ENCODE assay signal across 9 cellular contexts in the genomic region with DNA sequence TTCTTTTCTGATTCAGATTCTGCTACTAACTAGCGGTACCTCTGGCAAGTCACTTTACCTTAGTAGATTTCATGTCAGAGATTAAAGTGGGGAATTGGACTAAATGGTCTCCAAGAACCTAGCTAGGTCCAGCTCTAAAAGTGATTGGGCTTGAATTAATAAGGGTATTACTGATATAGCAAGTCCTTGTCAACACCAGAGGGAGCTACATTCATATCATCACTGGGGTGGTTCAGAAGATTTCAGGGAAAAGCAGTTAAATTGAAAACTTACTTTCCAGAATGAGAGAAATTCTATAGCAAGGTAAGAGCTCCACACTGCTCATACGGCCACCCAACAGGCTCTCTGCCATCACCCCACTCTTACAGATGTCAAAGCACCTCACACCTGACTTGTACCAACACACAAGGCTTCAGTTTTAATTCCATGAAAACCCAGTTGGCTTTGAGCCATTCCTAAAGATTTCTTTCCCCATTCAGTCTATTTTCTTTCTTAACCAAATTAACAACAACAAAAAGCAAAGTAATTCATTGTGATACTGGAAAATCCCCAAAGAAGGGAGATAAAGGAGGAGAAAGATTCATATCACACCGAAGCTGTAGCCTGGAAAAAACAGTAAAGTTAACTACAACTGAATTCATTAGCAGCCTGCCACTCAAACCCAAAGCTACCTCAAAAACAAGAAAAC. TPM values are rescaled to one million over a fixed set of nuclear protein-coding genes. Genes with fewer than 3 reads are reported as not detected.
DNase-seq lines count a peak whose midpoint lies in the region; ATAC-seq and TF ChIP-seq lines count a peak whose summit lies in the region.
"Had no signal": no experiment of that assay in that cellular context is flagged by ENCODE, and none has a peak within 500 bp of the region (broad histone marks: within the 10 kb centered on the region; RNA-seq: fewer than 3 reads in every experiment).

No MANE protein-coding gene starts in this region.

- CTCF ChIA-PET in CD4-positive, alpha-beta memory T cell (lab: Charles Lee; ENCODE audit: partially characterized antibody), result interaction anchor here (0.7 to 9.4 kb wide), 51 partner anchors 9 to 230 kb away, joined by 3 to 196 read pairs (median 5); partner anchors contain the start of genes ANAPC16, ASCC1, DDIT4 and SPOCK2

- DNase-seq in CD4-positive, alpha-beta memory T cell, result peak in 3 of 5 donors; percentile 16 to 28 (median 25)
- peak; percentile 57 for DNase-seq in HFFc6
- peak; percentile 73 for DNase-seq in amniotic epithelial cell (ENCODE audit: low read depth)
- peak; percentile 33 for DNase-seq in kidney tubule cell (ENCODE audit: low spot score)
- DNase-seq in OCI-M2 (lab: John Stamatoyannopoulos, UW; ENCODE audit: unreplicated experiment), result no peak

- no peak overlapping the region for H3K4me3 Mint-ChIP-seq in CD4-positive, alpha-beta memory T cell
- H3K4me3 Mint-ChIP-seq in HFFc6, result no peak overlapping the region

- H3K36me3 Mint-ChIP-seq in CD4-positive, alpha-beta memory T cell, result peaks cover 4 to 14% of the 10 kb centered on the region in 2 donors
- no peaks in the 10 kb centered on the region for H3K36me3 Mint-ChIP-seq in HFFc6 (ENCODE audit: low read depth)

- no peak for ATAC-seq in HG02870 (IDR thresholded peaks at IDR 0.05; ENCODE audit: unreplicated experiment)
- ATAC-seq in HG03342 (IDR thresholded peaks at IDR 0.05; ENCODE audit: unreplicated experiment), result no peak
- ATAC-seq in esophagus mucosa, result no peak

- POLR2A ChIA-PET in CD4-positive, alpha-beta memory T cell (lab: Charles Lee; ENCODE audit: partially characterized antibody), result interaction anchor here (0.9 to 2.8 kb wide), 18 partner anchors 10 to 214 kb away, joined by 3 to 37 read pairs (median 5); partner anchors contain the start of genes ANAPC16, ASCC1 and SPOCK2

- H3K36me3 ChIP-seq in CD4-positive, alpha-beta memory T cell (ENCODE audit: insufficient read depth, low read length), result no peaks in the 10 kb centered on the region
- H3K36me3 ChIP-seq: SJCRH30 had no signal

- no peaks in the 10 kb centered on the region for H3K9me3 ChIP-seq in CD4-positive, alpha-beta memory T cell (ENCODE audit: control insufficient read depth in 1 of 2, low read length in 2 of 2)

- H3K4me1 ChIP-seq in CD4-positive, alpha-beta memory T cell (ENCODE audit: insufficient read depth, low read length), result peaks cover 29% of the 10 kb centered on the region

- H3K27me3 ChIP-seq in CD4-positive, alpha-beta memory T cell (ENCODE audit: insufficient read depth, low read length), result no peaks in the 10 kb centered on the region
- H3K27me3 ChIP-seq: SJCRH30 had no signal

- no peak overlapping the region for H3K27ac ChIP-seq in CD4-positive, alpha-beta memory T cell (ENCODE audit: low read depth, low read length)
- H3K27ac ChIP-seq: SJCRH30 had no signal

- H3K4me1 Mint-ChIP-seq in CD4-positive, alpha-beta memory T cell, result peaks cover 24 to 34% (median 26%) of the 10 kb centered on the region in 4 donors
- peaks cover 13% of the 10 kb centered on the region for H3K4me1 Mint-ChIP-seq in HFFc6 (ENCODE audit: low read depth)

- peak overlapping the region in 5 of 7 donors; percentile 25 to 87 (median 38) for H3K27ac Mint-ChIP-seq in CD4-positive, alpha-beta memory T cell
- no peak overlapping the region; the same call in 1 of the 2 replicates for H3K27ac Mint-ChIP-seq in HFFc6

- intact Hi-C loops in CD4-positive, alpha-beta memory T cell (cut with micrococcal nuclease), result loop anchor here (1.0 to 5.0 kb wide), 4 partner anchors 39 to 211 kb away; partner anchors contain the start of gene SPOCK2

- H3K4me3 ChIP-seq in CD4-positive, alpha-beta memory T cell (ENCODE audit: low read length in 2 of 2), result no peak overlapping the region
- H3K4me3 ChIP-seq: SJCRH30 had no signal

- no peaks in the 10 kb centered on the region for H3K27me3 Mint-ChIP-seq in CD4-positive, alpha-beta memory T cell
- H3K27me3 Mint-ChIP-seq in HFFc6 (ENCODE audit: insufficient read depth), result no peaks in the 10 kb centered on the region; the same call in 1 of the 2 replicates

- H3K9me3 Mint-ChIP-seq in CD4-positive, alpha-beta memory T cell, result no peaks in the 10 kb centered on the region
- no peaks in the 10 kb centered on the region for H3K9me3 Mint-ChIP-seq in HFFc6

- peak; percentile 82 for TF ChIP-seq CTCF in HFFc6 (IDR thresholded peaks at IDR 0.05)

RNA-seq across cellular contexts. Expression of gene SPOCK2, which starts 38.0 kb away (rescaled TPM):
- 100 to 1,000 TPM; 552 to 556 TPM for total RNA-seq in CD4-positive, alpha-beta memory T cell
- polyA plus RNA-seq in CD4-positive, alpha-beta memory T cell, result 100 to 1,000 TPM; 174 to 260 TPM
- total RNA-seq in HFFc6 (2021; fragmentation: NEBNext Ultra II Directional; extraction: Animal tissue kit (Norgen Biotek cat#: 25700)), result not detected
- total RNA-seq in esophagus mucosa, result 1.5 TPM

Comparison
In these comparisons a context has a peak if more than half of its experiments do, and no peak if none do; other contexts are left out.
1. RNA of gene SPOCK2, which starts 38.0 kb away (total RNA-seq): 552 to 556 TPM in CD4-positive, alpha-beta memory T cell; 1.5 TPM in esophagus mucosa (single experiment) and not detected in HFFc6; every median in the first group is over 100 times any median in the second.